8 cellular contexts compared by ENCODE assay signal in the genomic region with DNA sequence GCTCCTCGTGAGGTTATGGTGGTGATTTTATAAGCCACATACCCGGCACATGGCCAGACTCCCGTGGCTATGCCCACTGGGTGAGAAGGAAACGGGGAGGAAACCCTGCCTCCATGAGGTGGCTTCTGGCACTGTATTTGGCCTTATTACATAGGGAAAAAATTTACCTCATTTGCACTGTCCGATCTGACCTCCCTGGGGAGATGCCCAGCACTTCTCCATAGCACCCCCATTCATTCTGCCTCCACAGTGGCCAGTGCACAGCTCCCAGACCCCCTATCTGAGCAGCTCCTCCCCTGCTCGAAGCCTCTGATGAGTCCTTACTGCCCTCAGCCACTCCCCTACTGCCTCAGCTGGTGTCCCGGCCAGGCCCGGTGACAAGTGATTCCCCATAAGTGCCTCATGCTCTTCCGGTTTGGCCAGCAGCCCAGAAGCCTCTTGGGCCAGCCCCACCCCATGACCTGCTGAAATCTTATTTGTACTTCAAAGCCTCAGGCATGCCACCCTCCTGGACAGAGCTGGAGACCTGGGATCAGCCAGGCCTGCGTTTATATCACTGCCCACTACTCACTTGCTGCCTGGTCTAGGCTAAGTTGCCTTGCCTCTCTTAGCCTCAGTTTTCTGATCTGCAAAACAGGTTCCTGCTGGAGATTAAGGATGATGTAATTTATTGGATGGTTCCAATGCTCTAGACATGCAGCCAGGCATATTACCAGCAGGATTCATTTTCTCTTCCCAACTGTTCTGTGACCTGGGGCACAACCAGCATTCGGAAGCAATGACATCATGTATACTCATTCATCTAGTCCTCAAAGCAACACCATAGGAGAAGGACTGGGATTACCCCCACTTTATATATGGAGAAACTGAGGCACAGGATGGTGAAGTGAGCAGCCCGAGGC. TPM values are rescaled to one million over a fixed set of nuclear protein-coding genes. Genes with fewer than 3 reads are reported as not detected.
A peak's percentile ranks its signal among the peaks of the same experiment; 100 is the strongest.
DNase-seq lines count a peak whose midpoint lies in the region; ATAC-seq and TF ChIP-seq lines count a peak whose summit lies in the region.

No MANE protein-coding gene starts in this region.

- intact Hi-C loops in IMR-90 (cut with micrococcal nuclease) = no loop called here
- intact Hi-C loops in prostate gland (cut with DNase I) = no loop called here

- H2AFZ ChIP-seq in IMR-90 (replicated peaks; ENCODE audit: low read length, poor library complexity) (peak overlapping the region; percentile 72), smooth muscle cell (ENCODE audit: low read depth) (no peak overlapping the region)

- dilution Hi-C loops in IMR-90 (cut with HindIII; ENCODE audit: low sequenced_read_pairs, unreplicated experiment) = no loop called here

- H3K4ac ChIP-seq in IMR-90 (ENCODE audit: low read depth, low read length) = peak overlapping the region; percentile 62; the same call in 1 of the 2 replicates

- H4K91ac ChIP-seq in IMR-90 (ENCODE audit: insufficient read depth, low read depth, low read length) = no peak overlapping the region

- H4K8ac ChIP-seq in IMR-90 (ENCODE audit: low read depth in 2 of 2, low read length in 2 of 2) = peak overlapping the region in 1 of 2 experiments; percentile 21; a peak in 1 of 4 replicates

- H3K27ac ChIP-seq in IMR-90 (ENCODE audit: insufficient read depth, low read length) = no peak overlapping the region
- H3K27ac ChIP-seq in RWPE2 (ENCODE audit: poor library complexity, severe bottlenecking) = no peak overlapping the region
- peak overlapping the region; percentile 2 to 25 for H3K27ac ChIP-seq in prostate gland
- H3K27ac ChIP-seq in smooth muscle cell (ENCODE audit: low read depth) = no peak overlapping the region

- no peak for TF ChIP-seq POLR2A in IMR-90 (IDR thresholded peaks at IDR 0.05; ENCODE audit: low read depth, low read length)
- TF ChIP-seq POLR2A in prostate gland (IDR thresholded peaks at IDR 0.05) = peak; percentile 23

- in situ Hi-C loops in IMR-90 (cut with MboI; ENCODE audit: low sequenced_read_pairs) = no loop called here

- H3K27me3 ChIP-seq in IMR-90 (ENCODE audit: control insufficient read depth, insufficient read depth, low read length) = peaks cover 9% of the 10 kb centered on the region; the same call in 1 of the 2 replicates
- H3K27me3 ChIP-seq in RWPE2 (ENCODE audit: insufficient read depth, poor library complexity, severe bottlenecking) = no peaks in the 10 kb centered on the region
- H3K27me3 ChIP-seq in prostate gland (replicated peaks; ENCODE audit: insufficient read depth) = no peaks in the 10 kb centered on the region
- no peaks in the 10 kb centered on the region for H3K27me3 ChIP-seq in smooth muscle cell (ENCODE audit: low read depth)

- no peak overlapping the region for H2BK15ac ChIP-seq in IMR-90 (ENCODE audit: low read depth, low read length)

- peak overlapping the region; percentile 24 for H2AK9ac ChIP-seq in IMR-90 (replicated peaks; ENCODE audit: low read depth, low read length, poor library complexity)

- no TSS peak for BruUV-seq in IMR-90 (replicated peaks; lab: Mats Ljungman, UMichigan)

- H3K4me2 ChIP-seq in IMR-90 (ENCODE audit: low read depth, low read length) = no peak overlapping the region
- no peak overlapping the region for H3K4me2 ChIP-seq in smooth muscle cell

- H2BK20ac ChIP-seq in IMR-90 (ENCODE audit: low read depth, low read length) = no peak overlapping the region

- 48% methylated on average over 6 of the region's 12 CpGs; no CpG with 5 or more reads in 1 of the 2 experiments for WGBS in IMR-90 (ENCODE audit: extremely low coverage in 2 of 2, insufficient read length in 1 of 2), 2 experiments
- 33% methylated on average over 12 of the region's 12 CpGs for WGBS in prostate gland
- 67% methylated on average over 12 of the region's 12 CpGs for WGBS in smooth muscle cell (ENCODE audit: low lambda C conversion rate)

- peak overlapping the region; percentile 16; the same call in 1 of the 2 replicates for H3K23ac ChIP-seq in IMR-90 (ENCODE audit: low read depth, low read length)

- H3K9ac ChIP-seq in IMR-90 (ENCODE audit: low read depth, low read length) = no peak overlapping the region
- H3K9ac ChIP-seq in smooth muscle cell (ENCODE audit: low read depth) = no peak overlapping the region

- no peak overlapping the region for H3K14ac ChIP-seq in IMR-90 (replicated peaks; ENCODE audit: low read depth, low read length)

- H2BK5ac ChIP-seq in IMR-90 (ENCODE audit: low read depth, low read length, poor library complexity, severe bottlenecking) = no peak overlapping the region

- H3K4me1 ChIP-seq in IMR-90 (ENCODE audit: control insufficient read depth, insufficient read depth, low read length) = peaks cover 3% of the 10 kb centered on the region
- peaks cover 12% of the 10 kb centered on the region for H3K4me1 ChIP-seq in RWPE2 (ENCODE audit: insufficient read depth, poor library complexity, severe bottlenecking)
- H3K4me1 ChIP-seq in prostate gland (replicated peaks) = peaks cover 5% of the 10 kb centered on the region
- H3K4me1 ChIP-seq in smooth muscle cell (ENCODE audit: low read depth) = peaks cover 7% of the 10 kb centered on the region

- H3K79me2 ChIP-seq in smooth muscle cell (ENCODE audit: low read depth) = no peaks in the 10 kb centered on the region

- H3K18ac ChIP-seq in IMR-90 (ENCODE audit: low read depth, low read length) = no peak overlapping the region

- CTCF ChIA-PET in IMR-90 (lab: Yijun Ruan, JAX) = no interaction called here

- H4K5ac ChIP-seq in IMR-90 (ENCODE audit: low read depth, low read length) = no peak overlapping the region

- H3F3A ChIP-seq in smooth muscle cell (ENCODE audit: low read depth) = no peaks in the 10 kb centered on the region

- H3K9me1 ChIP-seq in IMR-90 (ENCODE audit: insufficient read depth, low read length) = 0 out of 2 replicates have a peak, but pooled peaks cover 3% of the 10 kb centered on the region

- no peak overlapping the region for H3K4me3 ChIP-seq in GM12865 (ENCODE audit: low read depth, low read length)
- no peak overlapping the region for H3K4me3 ChIP-seq in IMR-90 (ENCODE audit: insufficient read depth, low read depth, low read length)
- H3K4me3 ChIP-seq in RWPE2 (ENCODE audit: severe bottlenecking) = no peak overlapping the region
- no peak overlapping the region for H3K4me3 ChIP-seq in fibroblast of pulmonary artery (replicated peaks; ENCODE audit: low read depth, low read length)
- H3K4me3 ChIP-seq in prostate gland = no peak overlapping the region
- H3K4me3 ChIP-seq in smooth muscle cell = no peak overlapping the region

- DNase-seq in GM12865 (ENCODE audit: low read depth) (peak; percentile 61), IMR-90 (peak; percentile 31), RWPE2 (ENCODE audit: low spot score) (no peak), fibroblast of pulmonary artery (ENCODE audit: low read depth) (peak; percentile 39), prostate gland (ENCODE audit: low spot score) (peak; percentile 82), smooth muscle cell (lab: John Stamatoyannopoulos, UW; ENCODE audit: unreplicated experiment) (no peak)
- DNase-seq in stimulated activated CD4-positive, alpha-beta T cell treated with anti-CD3 and anti-CD28 coated beads, Interleukin-15, amount 100 ng/mL, for 24 hours = no peak

- H3K9me3 ChIP-seq in IMR-90 (ENCODE audit: control insufficient read depth, insufficient read depth, low read length) (no peaks in the 10 kb centered on the region), RWPE2 (ENCODE audit: severe bottlenecking) (no peaks in the 10 kb centered on the region), prostate gland (no peaks in the 10 kb centered on the region), smooth muscle cell (replicated peaks; ENCODE audit: low read depth) (no peaks in the 10 kb centered on the region)

- POLR2A ChIA-PET in IMR-90 (lab: Charles Lee; ENCODE audit: unreplicated experiment) = no interaction called here

- peak overlapping the region; percentile 57; the same call in 1 of the 2 replicates for H2AK5ac ChIP-seq in IMR-90 (ENCODE audit: low read depth, low read length)

- no peaks in the 10 kb centered on the region for H3K79me1 ChIP-seq in IMR-90 (ENCODE audit: low read depth in 1 of 2, low read length in 2 of 2)

- no peak overlapping the region for H3K56ac ChIP-seq in IMR-90 (ENCODE audit: extremely low read depth, insufficient read depth, low read length)

- ATAC-seq in IMR-90 (ENCODE audit: low read depth) (peak; percentile 44), RWPE2 (ENCODE audit: low read depth) (peak; percentile 70), GM18520 (IDR thresholded peaks at IDR 0.05; ENCODE audit: unreplicated experiment) (no peak)

- TF ChIP-seq CTCF in GM12865 (IDR thresholded peaks at IDR 0.05; ENCODE audit: insufficient read depth, low read depth, low read length, missing control alignments) = no peak
- TF ChIP-seq CTCF in IMR-90 (conservative IDR thresholded peaks at IDR 0.05; ENCODE audit: low read depth, low read length) = no peak
- TF ChIP-seq CTCF in RWPE2 (IDR thresholded peaks at IDR 0.05; ENCODE audit: poor library complexity, severe bottlenecking) = no peak
- peak; percentile 5 for TF ChIP-seq CTCF in fibroblast of pulmonary artery (IDR thresholded peaks at IDR 0.05; ENCODE audit: low read length, missing control alignments)
- peak in 1 of 4 experiments; percentile 31 for TF ChIP-seq CTCF in prostate gland (IDR thresholded peaks at IDR 0.05)
- no peak for TF ChIP-seq CTCF in smooth muscle cell (IDR thresholded peaks at IDR 0.05; ENCODE audit: borderline replicate concordance, insufficient read depth, poor library complexity, severe bottlenecking)

- H3K36me3 ChIP-seq in IMR-90 (ENCODE audit: control insufficient read depth, insufficient read depth, low read length) = no peaks in the 10 kb centered on the region
- no peaks in the 10 kb centered on the region for H3K36me3 ChIP-seq in RWPE2 (ENCODE audit: low read depth)
- H3K36me3 ChIP-seq in prostate gland = no peaks in the 10 kb centered on the region
- no peaks in the 10 kb centered on the region for H3K36me3 ChIP-seq in smooth muscle cell (ENCODE audit: low read depth)

- no peaks in the 10 kb centered on the region for H4K20me1 ChIP-seq in IMR-90 (ENCODE audit: insufficient read depth, low read length)
- no peaks in the 10 kb centered on the region for H4K20me1 ChIP-seq in smooth muscle cell (ENCODE audit: low read depth)

- H2BK120ac ChIP-seq in IMR-90 (ENCODE audit: low read depth, low read length) = no peak overlapping the region

- no peak for TF ChIP-seq RAD21 in IMR-90 (IDR thresholded peaks at IDR 0.05; ENCODE audit: low read length)

TF ChIP-seq in IMR-90, 13 proteins besides CTCF, POLR2A, EP300 and RAD21 (continues in another document):
- no peak for TF ChIP-seq NFE2L2 (IDR thresholded peaks at IDR 0.05; ENCODE audit: low read depth, low read length)
- no peak for TF ChIP-seq FOS (IDR thresholded peaks at IDR 0.05; ENCODE audit: low read depth, low read length)
- no peak for TF ChIP-seq RFX5 (IDR thresholded peaks at IDR 0.05; ENCODE audit: low read depth, low read length)
- no peak for TF ChIP-seq MXI1 (IDR thresholded peaks at IDR 0.05; ENCODE audit: borderline replicate concordance, low read depth, low read length)
- TF ChIP-seq RCOR1 (IDR thresholded peaks at IDR 0.05; ENCODE audit: insufficient replicate concordance, low read length) = no peak

RNA-seq across cellular contexts. Expression of a gene that starts 30.6 kb away (rescaled TPM):
- total RNA-seq in IMR-90 (2012; rRNA removed) (29.9 and 32.5 TPM in 2 replicates), prostate gland (10 to 100 TPM in 1 of 2 donors, 1 to 10 TPM in 1; 6.9 to 24.5 TPM), smooth muscle cell (11.7 and 13.9 TPM in 2 replicates)
- polyA plus RNA-seq in IMR-90 (2012; rRNA removed) (39.3 and 39.4 TPM in 2 replicates), smooth muscle cell (8.5 and 9.4 TPM in 2 replicates)
- polyA plus RNA-seq in IMR-90 (2012; cell fraction: cytosol; rRNA removed) = 14.9 and 24.2 TPM in 2 replicates
- polyA plus RNA-seq in IMR-90 (2012; cell fraction: nucleus; rRNA removed; ENCODE audit: low replicate concordance) = 70.6 and 99.2 TPM in 2 replicates

Comparison
In these comparisons a context has a peak if more than half of its experiments do, and no peak if none do; other contexts are left out.
1. DNase-seq: peak in GM12865 (single experiment), IMR-90 (single experiment), fibroblast of pulmonary artery (single experiment) and prostate gland (single experiment); none in RWPE2 (single experiment), smooth muscle cell (single experiment) and stimulated activated CD4-positive, alpha-beta T cell treated with anti-CD3 and anti-CD28 coated beads, Interleukin-15, amount 100 ng/mL, for 24 hours (single experiment).
2. H3K27ac ChIP-seq: peak in prostate gland (2 of 2); none in IMR-90 (single experiment), RWPE2 (single experiment) and smooth muscle cell (single experiment).